11 cellular contexts compared by ENCODE assay signal in the genomic region with DNA sequence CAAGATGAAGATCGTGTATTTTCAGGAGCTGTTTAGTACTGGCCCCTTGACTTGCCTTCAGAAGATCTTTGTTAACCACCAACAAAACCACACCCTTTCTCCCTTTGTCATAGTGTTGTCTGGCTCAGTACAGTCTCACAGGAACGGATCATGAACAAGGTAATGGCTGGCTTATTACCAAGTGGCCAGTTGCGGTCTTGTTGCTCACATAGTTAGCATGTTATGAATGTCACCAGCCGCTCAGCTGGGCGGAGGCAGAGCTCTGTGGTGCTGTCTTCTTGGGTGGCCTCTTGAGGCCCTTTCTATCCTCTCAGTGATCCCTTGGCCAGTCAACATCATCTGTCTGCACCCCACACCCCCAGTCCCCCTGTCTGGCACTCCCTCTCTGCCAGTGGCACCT. TPM values are rescaled to one million over a fixed set of nuclear protein-coding genes. Genes with fewer than 3 reads are reported as not detected.
A peak's percentile ranks its signal among the peaks of the same experiment; 100 is the strongest.
DNase-seq lines count a peak whose midpoint lies in the region; ATAC-seq and TF ChIP-seq lines count a peak whose summit lies in the region.
"Had no signal": no experiment of that assay in that cellular context is flagged by ENCODE, and none has a peak within 500 bp of the region (broad histone marks: within the 10 kb centered on the region; RNA-seq: fewer than 3 reads in every experiment).

No MANE protein-coding gene starts in this region.

- peaks cover 53% of the 10 kb centered on the region for H3K36me3 Mint-ChIP-seq in HFFc6 (ENCODE audit: low read depth)

- no peaks in the 10 kb centered on the region for H3K36me3 ChIP-seq in BJ (ENCODE audit: control insufficient read depth, insufficient read depth, low read length)
- H3K36me3 ChIP-seq: ovary, tibial nerve had no signal

- H3K4me3 Mint-ChIP-seq in HFFc6 = peak overlapping the region; percentile 72

- no peaks in the 10 kb centered on the region for H3K9me3 Mint-ChIP-seq in HFFc6

- CTCF ChIA-PET in BJ (lab: Yijun Ruan, JAX) = no interaction called here

- peak; percentile 63 for DNase-seq in BJ (ENCODE audit: low read depth)
- DNase-seq in HFFc6 = peak; percentile 98
- peak; percentile 99 for DNase-seq in astrocyte of the hippocampus (ENCODE audit: low read depth, low spot score)
- peak; percentile 99 for DNase-seq in myocyte (ENCODE audit: low read depth)
- DNase-seq in germinal center (ENCODE audit: low spot score) = no peak
- no peak for DNase-seq in amygdala (lab: John Stamatoyannopoulos, UW)
- no peak for DNase-seq in NCI-H1105 treated with DMSO at 0.1 percent for 48 hours (lab: John Stamatoyannopoulos, UW)
- DNase-seq: effector memory CD4-positive, alpha-beta T cell; ovary had no signal

- H3K4me3 ChIP-seq in BJ (ENCODE audit: low read depth, low read length) = no peak overlapping the region
- H3K4me3 ChIP-seq: ovary, tibial nerve had no signal

- peak overlapping the region; percentile 88 for H3K27ac Mint-ChIP-seq in HFFc6

- peaks cover 99% of the 10 kb centered on the region for H3K4me1 Mint-ChIP-seq in HFFc6 (ENCODE audit: low read depth)

- POLR2A ChIA-PET in BJ (lab: Charles Lee) = no interaction called here

- H3K27me3 Mint-ChIP-seq in HFFc6 (ENCODE audit: insufficient read depth) = peaks cover 1% of the 10 kb centered on the region; the same call in 1 of the 2 replicates

- no peaks in the 10 kb centered on the region for H3K27me3 ChIP-seq in BJ (ENCODE audit: control insufficient read depth, insufficient read depth, low read length)
- H3K27me3 ChIP-seq: ovary, tibial nerve had no signal

- no peak for ATAC-seq in HG03442 (IDR thresholded peaks at IDR 0.05; ENCODE audit: unreplicated experiment)

- TF ChIP-seq CTCF in BJ (IDR thresholded peaks at IDR 0.05; ENCODE audit: insufficient read depth, low read depth, low read length) (no peak), HFFc6 (IDR thresholded peaks at IDR 0.05) (no peak; the same call in 1 of the 2 replicates)

RNA-seq across cellular contexts. Expression of a gene that starts 21.4 kb away (rescaled TPM):
- 2.6 and 2.9 TPM in 2 replicates for polyA plus RNA-seq in BJ (2011; rRNA removed)
- polyA minus RNA-seq in BJ (2011; rRNA and poly(A)+ RNA removed) = 1.9 and 6.8 TPM in 2 replicates
- total RNA-seq in HFFc6 (2021; fragmentation: NEBNext Ultra II Directional; extraction: Animal tissue kit (Norgen Biotek cat#: 25700)) = 10 to 100 TPM; 18.6 to 32.3 (median 30.5) TPM
- total RNA-seq in myocyte = 6.3 and 14.7 TPM in 2 replicates
- 6.9 TPM for polyA plus RNA-seq in myocyte (2012)

Comparison
In these comparisons a context has a peak if more than half of its experiments do, and no peak if none do; other contexts are left out.
1. DNase-seq: peak in BJ (single experiment), HFFc6 (single experiment), astrocyte of the hippocampus (single experiment) and myocyte (single experiment); none in germinal center (single experiment), amygdala (0 of 56) and NCI-H1105 treated with DMSO at 0.1 percent for 48 hours (single experiment).